1 cellular context compared by ENCODE assay signal in the genomic region with DNA sequence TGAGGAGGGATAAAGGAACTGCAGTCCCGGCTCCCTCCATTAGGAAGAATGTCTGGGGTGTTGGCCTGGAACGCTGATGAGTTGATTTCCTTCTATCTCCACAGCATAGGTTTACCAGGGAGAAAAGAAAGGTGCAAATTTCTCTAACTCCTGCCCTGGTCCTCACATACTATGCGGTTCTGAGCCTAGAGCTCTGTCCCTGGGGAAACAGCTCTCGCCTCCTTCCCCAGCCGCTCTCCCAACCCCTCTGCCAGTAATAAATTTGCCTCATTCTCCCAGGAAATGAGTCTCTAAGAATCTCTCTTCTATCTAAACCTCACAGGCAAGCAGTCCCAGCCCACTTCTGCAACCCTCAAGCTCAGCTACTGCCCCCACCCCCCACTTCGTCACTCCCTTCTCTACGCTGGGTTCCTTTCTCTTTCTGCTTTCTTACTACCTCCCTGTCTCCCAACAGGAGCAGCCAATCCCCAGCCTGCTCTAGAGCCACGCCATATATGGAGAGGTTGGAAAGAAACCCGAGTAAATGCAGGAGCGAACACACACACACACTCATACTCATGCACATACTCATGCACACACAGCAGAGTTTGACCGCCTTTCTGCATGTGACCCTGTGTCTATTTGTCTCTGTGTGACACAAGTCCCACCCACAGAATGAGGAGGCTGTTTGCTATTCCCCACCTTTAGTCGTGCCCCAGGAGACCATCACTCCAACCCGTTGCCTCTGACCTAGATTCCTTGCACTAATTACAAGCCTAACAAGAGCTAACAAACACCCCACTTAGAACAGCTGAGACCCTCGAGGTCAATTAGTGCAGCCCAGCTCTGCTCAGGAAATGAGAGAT.
TF ChIP-seq lines count a peak whose summit lies in the region.

No MANE protein-coding gene starts in this region.

TF ChIP-seq in H1, 55 proteins besides CTCF, POLR2A, EP300 and RAD21 (continued from another document):
- TF ChIP-seq, protein P1, sequence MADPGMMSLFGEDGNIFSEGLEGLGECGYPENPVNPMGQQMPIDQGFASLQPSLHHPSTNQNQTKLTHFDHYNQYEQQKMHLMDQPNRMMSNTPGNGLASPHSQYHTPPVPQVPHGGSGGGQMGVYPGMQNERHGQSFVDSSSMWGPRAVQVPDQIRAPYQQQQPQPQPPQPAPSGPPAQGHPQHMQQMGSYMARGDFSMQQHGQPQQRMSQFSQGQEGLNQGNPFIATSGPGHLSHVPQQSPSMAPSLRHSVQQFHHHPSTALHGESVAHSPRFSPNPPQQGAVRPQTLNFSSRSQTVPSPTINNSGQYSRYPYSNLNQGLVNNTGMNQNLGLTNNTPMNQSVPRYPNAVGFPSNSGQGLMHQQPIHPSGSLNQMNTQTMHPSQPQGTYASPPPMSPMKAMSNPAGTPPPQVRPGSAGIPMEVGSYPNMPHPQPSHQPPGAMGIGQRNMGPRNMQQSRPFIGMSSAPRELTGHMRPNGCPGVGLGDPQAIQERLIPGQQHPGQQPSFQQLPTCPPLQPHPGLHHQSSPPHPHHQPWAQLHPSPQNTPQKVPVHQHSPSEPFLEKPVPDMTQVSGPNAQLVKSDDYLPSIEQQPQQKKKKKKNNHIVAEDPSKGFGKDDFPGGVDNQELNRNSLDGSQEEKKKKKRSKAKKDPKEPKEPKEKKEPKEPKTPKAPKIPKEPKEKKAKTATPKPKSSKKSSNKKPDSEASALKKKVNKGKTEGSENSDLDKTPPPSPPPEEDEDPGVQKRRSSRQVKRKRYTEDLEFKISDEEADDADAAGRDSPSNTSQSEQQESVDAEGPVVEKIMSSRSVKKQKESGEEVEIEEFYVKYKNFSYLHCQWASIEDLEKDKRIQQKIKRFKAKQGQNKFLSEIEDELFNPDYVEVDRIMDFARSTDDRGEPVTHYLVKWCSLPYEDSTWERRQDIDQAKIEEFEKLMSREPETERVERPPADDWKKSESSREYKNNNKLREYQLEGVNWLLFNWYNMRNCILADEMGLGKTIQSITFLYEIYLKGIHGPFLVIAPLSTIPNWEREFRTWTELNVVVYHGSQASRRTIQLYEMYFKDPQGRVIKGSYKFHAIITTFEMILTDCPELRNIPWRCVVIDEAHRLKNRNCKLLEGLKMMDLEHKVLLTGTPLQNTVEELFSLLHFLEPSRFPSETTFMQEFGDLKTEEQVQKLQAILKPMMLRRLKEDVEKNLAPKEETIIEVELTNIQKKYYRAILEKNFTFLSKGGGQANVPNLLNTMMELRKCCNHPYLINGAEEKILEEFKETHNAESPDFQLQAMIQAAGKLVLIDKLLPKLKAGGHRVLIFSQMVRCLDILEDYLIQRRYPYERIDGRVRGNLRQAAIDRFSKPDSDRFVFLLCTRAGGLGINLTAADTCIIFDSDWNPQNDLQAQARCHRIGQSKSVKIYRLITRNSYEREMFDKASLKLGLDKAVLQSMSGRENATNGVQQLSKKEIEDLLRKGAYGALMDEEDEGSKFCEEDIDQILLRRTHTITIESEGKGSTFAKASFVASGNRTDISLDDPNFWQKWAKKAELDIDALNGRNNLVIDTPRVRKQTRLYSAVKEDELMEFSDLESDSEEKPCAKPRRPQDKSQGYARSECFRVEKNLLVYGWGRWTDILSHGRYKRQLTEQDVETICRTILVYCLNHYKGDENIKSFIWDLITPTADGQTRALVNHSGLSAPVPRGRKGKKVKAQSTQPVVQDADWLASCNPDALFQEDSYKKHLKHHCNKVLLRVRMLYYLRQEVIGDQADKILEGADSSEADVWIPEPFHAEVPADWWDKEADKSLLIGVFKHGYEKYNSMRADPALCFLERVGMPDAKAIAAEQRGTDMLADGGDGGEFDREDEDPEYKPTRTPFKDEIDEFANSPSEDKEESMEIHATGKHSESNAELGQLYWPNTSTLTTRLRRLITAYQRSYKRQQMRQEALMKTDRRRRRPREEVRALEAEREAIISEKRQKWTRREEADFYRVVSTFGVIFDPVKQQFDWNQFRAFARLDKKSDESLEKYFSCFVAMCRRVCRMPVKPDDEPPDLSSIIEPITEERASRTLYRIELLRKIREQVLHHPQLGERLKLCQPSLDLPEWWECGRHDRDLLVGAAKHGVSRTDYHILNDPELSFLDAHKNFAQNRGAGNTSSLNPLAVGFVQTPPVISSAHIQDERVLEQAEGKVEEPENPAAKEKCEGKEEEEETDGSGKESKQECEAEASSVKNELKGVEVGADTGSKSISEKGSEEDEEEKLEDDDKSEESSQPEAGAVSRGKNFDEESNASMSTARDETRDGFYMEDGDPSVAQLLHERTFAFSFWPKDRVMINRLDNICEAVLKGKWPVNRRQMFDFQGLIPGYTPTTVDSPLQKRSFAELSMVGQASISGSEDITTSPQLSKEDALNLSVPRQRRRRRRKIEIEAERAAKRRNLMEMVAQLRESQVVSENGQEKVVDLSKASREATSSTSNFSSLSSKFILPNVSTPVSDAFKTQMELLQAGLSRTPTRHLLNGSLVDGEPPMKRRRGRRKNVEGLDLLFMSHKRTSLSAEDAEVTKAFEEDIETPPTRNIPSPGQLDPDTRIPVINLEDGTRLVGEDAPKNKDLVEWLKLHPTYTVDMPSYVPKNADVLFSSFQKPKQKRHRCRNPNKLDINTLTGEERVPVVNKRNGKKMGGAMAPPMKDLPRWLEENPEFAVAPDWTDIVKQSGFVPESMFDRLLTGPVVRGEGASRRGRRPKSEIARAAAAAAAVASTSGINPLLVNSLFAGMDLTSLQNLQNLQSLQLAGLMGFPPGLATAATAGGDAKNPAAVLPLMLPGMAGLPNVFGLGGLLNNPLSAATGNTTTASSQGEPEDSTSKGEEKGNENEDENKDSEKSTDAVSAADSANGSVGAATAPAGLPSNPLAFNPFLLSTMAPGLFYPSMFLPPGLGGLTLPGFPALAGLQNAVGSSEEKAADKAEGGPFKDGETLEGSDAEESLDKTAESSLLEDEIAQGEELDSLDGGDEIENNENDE (IDR thresholded peaks at IDR 0.05; ENCODE audit: insufficient replicate concordance, low read length), result no peak
- TF ChIP-seq TCF12 (IDR thresholded peaks at IDR 0.05; ENCODE audit: low read depth, low read length), result no peak
- peak; percentile 80 for TF ChIP-seq CREB1 (IDR thresholded peaks at IDR 0.05)
- TF ChIP-seq SAP30 (IDR thresholded peaks at IDR 0.05; ENCODE audit: insufficient read depth, insufficient replicate concordance, low read length), result no peak
- peak; percentile 9; the same call in 1 of the 2 replicates for TF ChIP-seq JUND (IDR thresholded peaks at IDR 0.05; ENCODE audit: low read length)
- TF ChIP-seq TEAD4 (IDR thresholded peaks at IDR 0.05; ENCODE audit: low read depth, low read length), result no peak
- TF ChIP-seq TAF7 (optimal IDR thresholded peaks at IDR 0.05; ENCODE audit: borderline replicate concordance, low read depth, low read length), result peak; percentile 82
- TF ChIP-seq RNF2 (IDR thresholded peaks at IDR 0.05; ENCODE audit: borderline replicate concordance, low read depth, low read length, missing control alignments, poor library complexity, severe bottlenecking), result no peak
- TF ChIP-seq POU5F1 (IDR thresholded peaks at IDR 0.05; ENCODE audit: low read depth, low read length), result no peak
- TF ChIP-seq KDM4A (IDR thresholded peaks at IDR 0.05; ENCODE audit: low read depth, low read length, severe bottlenecking), result no peak
- no peak for TF ChIP-seq CHD2 (IDR thresholded peaks at IDR 0.05; ENCODE audit: low read length)
- TF ChIP-seq PHF8 (conservative IDR thresholded peaks at IDR 0.05; ENCODE audit: low read depth, low read length), result peak; percentile 50; the same call in 1 of the 2 replicates
- TF ChIP-seq TAF1 (IDR thresholded peaks at IDR 0.05; ENCODE audit: low read depth, low read length), result peak; percentile 78
- TF ChIP-seq, protein P2, sequence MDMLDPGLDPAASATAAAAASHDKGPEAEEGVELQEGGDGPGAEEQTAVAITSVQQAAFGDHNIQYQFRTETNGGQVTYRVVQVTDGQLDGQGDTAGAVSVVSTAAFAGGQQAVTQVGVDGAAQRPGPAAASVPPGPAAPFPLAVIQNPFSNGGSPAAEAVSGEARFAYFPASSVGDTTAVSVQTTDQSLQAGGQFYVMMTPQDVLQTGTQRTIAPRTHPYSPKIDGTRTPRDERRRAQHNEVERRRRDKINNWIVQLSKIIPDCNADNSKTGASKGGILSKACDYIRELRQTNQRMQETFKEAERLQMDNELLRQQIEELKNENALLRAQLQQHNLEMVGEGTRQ (IDR thresholded peaks at IDR 0.05; ENCODE audit: low read length), result no peak
- TF ChIP-seq SP4 (IDR thresholded peaks at IDR 0.05; ENCODE audit: low read length), result no peak
- no peak; a peak in 1 of 4 replicates for TF ChIP-seq SIN3A (conservative IDR thresholded peaks at IDR 0.05 in 1 of 2, IDR thresholded peaks at IDR 0.05 in 1 of 2; ENCODE audit: low read depth in 1 of 2, low read length in 2 of 2)
- no peak for TF ChIP-seq RFX5 (IDR thresholded peaks at IDR 0.05; ENCODE audit: borderline replicate concordance, low read depth, low read length)
- TF ChIP-seq NRF1 (IDR thresholded peaks at IDR 0.05; ENCODE audit: low read depth, low read length), result no peak
- no peak; the same call in 1 of the 2 replicates for TF ChIP-seq SP1 (IDR thresholded peaks at IDR 0.05; ENCODE audit: low read depth, low read length)
TF ChIP-seq in H1: peak in this region for 17.
